In genomic region chr2:172985139-172985874, GRCh38 we compare ENCODE assay signal across 10 cellular contexts.
DNase-seq lines count a peak whose midpoint lies in the region; ATAC-seq and TF ChIP-seq lines count a peak whose summit lies in the region.
"Had no signal": no experiment of that assay in that cellular context is flagged by ENCODE, and none has a peak within 500 bp of the region (broad histone marks: within the 10 kb centered on the region; RNA-seq: fewer than 3 reads in every experiment).

No MANE protein-coding gene starts in this region.

- intact Hi-C loops in mammary epithelial cell (cut with micrococcal nuclease) = loop anchor here (1.0 to 5.0 kb wide), 2 partner anchors 11 to 227 kb away; no protein-coding TSS in a partner anchor

- in situ Hi-C loops in mammary epithelial cell (cut with MboI; ENCODE audit: low sequenced_read_pairs in 2 of 2) = no loop called here

- no peaks in the 10 kb centered on the region for H3K79me2 ChIP-seq in mammary epithelial cell (ENCODE audit: insufficient read depth, low read length)

- no peaks in the 10 kb centered on the region for H4K20me1 ChIP-seq in mammary epithelial cell (ENCODE audit: insufficient read depth, low read length)

- DNase-seq in ELR (ENCODE audit: low read depth) (peak; percentile 94), MV-4-11 (lab: John Stamatoyannopoulos, UW) (peak; percentile 25), mammary epithelial cell (peak; percentile 92), omental fat pad (ENCODE audit: low spot score) (no peak), NCI-H1694 treated with DMSO at 0.1 percent for 48 hours (lab: John Stamatoyannopoulos, UW) (no peak), NCI-H2227 treated with DMSO at 0.1 percent for 48 hours (lab: John Stamatoyannopoulos, UW) (no peak), hepatic stellate cell (ENCODE audit: low spot score) (no peak), suprapubic skin (ENCODE audit: low spot score in 2 of 2) (no peak)
- DNase-seq: activated B cell treated with CpG ODN at 0.5 μM for 24 hours, uterus had no signal

- WGBS in mammary epithelial cell (ENCODE audit: low coverage, missing lambda C conversion rate) = 14% methylated on average over 11 of the region's 12 CpGs
- 26% methylated on average over 12 of the region's 12 CpGs for WGBS in suprapubic skin

- H3K9me3 ChIP-seq in mammary epithelial cell (replicated peaks; ENCODE audit: insufficient read depth, low read length) = no peaks in the 10 kb centered on the region
- no peaks in the 10 kb centered on the region for H3K9me3 ChIP-seq in suprapubic skin
- H3K9me3 ChIP-seq: uterus had no signal

- no peak for TF ChIP-seq CTCF in mammary epithelial cell (conservative IDR thresholded peaks at IDR 0.05 in 1 of 2, IDR thresholded peaks at IDR 0.05 in 1 of 2; ENCODE audit: extremely low read depth in 1 of 2, insufficient read depth in 1 of 2, low read depth in 1 of 2, low read length in 2 of 2)
- no peak for TF ChIP-seq CTCF in omental fat pad (IDR thresholded peaks at IDR 0.05)
- TF ChIP-seq CTCF in suprapubic skin (IDR thresholded peaks at IDR 0.05) = no peak

- H3K27me3 ChIP-seq in mammary epithelial cell (ENCODE audit: insufficient read depth, low read length) = no peaks in the 10 kb centered on the region
- no peaks in the 10 kb centered on the region for H3K27me3 ChIP-seq in suprapubic skin
- H3K27me3 ChIP-seq: uterus had no signal

- BruUV-seq in mammary epithelial cell (replicated peaks; lab: Mats Ljungman, UMichigan) = TSS peak; percentile 59

- TF ChIP-seq POLR2A in suprapubic skin (IDR thresholded peaks at IDR 0.05) = no peak

- H3K9ac ChIP-seq in mammary epithelial cell (ENCODE audit: insufficient read depth, low read length) = peak overlapping the region; percentile 68

- dilution Hi-C loops in mammary epithelial cell (cut with HindIII; ENCODE audit: low sequenced_read_pairs) = loop anchor here (5.0 kb wide), 1 partner anchor 52 kb away; no protein-coding TSS in a partner anchor

- CTCF ChIA-PET in mammary epithelial cell (lab: Charles Lee; ENCODE audit: low non-redundant PET) = interaction anchor here (0.6 to 1.0 kb wide), 3 partner anchors 11 to 173 kb away, joined by 3 to 6 read pairs (median 4); no protein-coding TSS in a partner anchor

- H3K4me3 ChIP-seq in mammary epithelial cell (replicated peaks in 1 of 3; ENCODE audit: insufficient read depth in 1 of 3, low read depth in 2 of 3, low read length in 3 of 3) (peak overlapping the region in 2 of 3 experiments; percentile 27 to 35), suprapubic skin (no peak overlapping the region)
- H3K4me3 ChIP-seq: uterus had no signal

- H3K36me3 ChIP-seq in mammary epithelial cell (ENCODE audit: insufficient read depth, low read length) (no peaks in the 10 kb centered on the region), suprapubic skin (no peaks in the 10 kb centered on the region)
- H3K36me3 ChIP-seq: uterus had no signal

- H2AFZ ChIP-seq in mammary epithelial cell (ENCODE audit: low read depth, low read length) = peak overlapping the region; percentile 66

- no peak for TF ChIP-seq EP300 in suprapubic skin (IDR thresholded peaks at IDR 0.05)

- H3K4me1 ChIP-seq in mammary epithelial cell (ENCODE audit: insufficient read depth, low read length) (peaks cover 16% of the 10 kb centered on the region), suprapubic skin (peaks cover 10% of the 10 kb centered on the region)
- H3K4me1 ChIP-seq: uterus had no signal

- peak overlapping the region; percentile 87 for H3K4me2 ChIP-seq in mammary epithelial cell (ENCODE audit: insufficient read depth, low read depth, low read length)

- peak overlapping the region; percentile 72 for H3K27ac ChIP-seq in mammary epithelial cell (ENCODE audit: insufficient read depth, low read depth, low read length)
- no peak overlapping the region for H3K27ac ChIP-seq in suprapubic skin
- H3K27ac ChIP-seq: uterus had no signal

- peak; percentile 74 for ATAC-seq in omental fat pad (ENCODE audit: low FRiP score)

Comparison
In these comparisons a context has a peak if more than half of its experiments do, and no peak if none do; other contexts are left out.
1. DNase-seq: peak in ELR (single experiment), MV-4-11 (single experiment) and mammary epithelial cell (single experiment); none in omental fat pad (single experiment), NCI-H1694 treated with DMSO at 0.1 percent for 48 hours (single experiment), NCI-H2227 treated with DMSO at 0.1 percent for 48 hours (single experiment), hepatic stellate cell (single experiment) and suprapubic skin (0 of 2).